ENCODE assay signal across 10 cellular contexts in the genomic region with DNA sequence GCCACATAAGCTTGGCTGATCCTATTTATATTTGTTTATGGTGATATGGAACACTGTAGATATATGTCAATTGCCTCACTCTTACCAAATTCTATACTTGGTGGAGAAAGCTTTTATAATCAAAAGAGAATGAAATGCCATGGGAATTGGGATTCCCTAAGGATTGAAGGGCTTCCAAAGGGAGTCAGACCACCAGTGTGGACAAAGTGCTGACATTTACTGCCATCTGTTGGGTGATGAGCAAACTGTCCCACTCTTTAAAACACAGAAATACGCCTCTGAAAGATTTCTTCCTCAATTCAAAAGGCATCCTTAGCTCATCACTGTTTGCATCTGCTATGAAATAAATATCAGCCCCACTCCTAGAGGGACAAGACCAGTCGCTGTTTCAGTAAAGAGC. TPM values are rescaled to one million over a fixed set of nuclear protein-coding genes. Genes with fewer than 3 reads are reported as not detected.
DNase-seq lines count a peak whose midpoint lies in the region; ATAC-seq and TF ChIP-seq lines count a peak whose summit lies in the region.
"Had no signal": no experiment of that assay in that cellular context is flagged by ENCODE, and none has a peak within 500 bp of the region (broad histone marks: within the 10 kb centered on the region; RNA-seq: fewer than 3 reads in every experiment).

No MANE protein-coding gene starts in this region.

- intact Hi-C loops in ascending aorta (cut with DNase I) = no loop called here
- intact Hi-C loops in mucosa of descending colon (cut with DNase I, micrococcal nuclease) = no loop called here

- ATAC-seq in mucosa of descending colon = no peak
- no peak for ATAC-seq in stimulated activated memory B cell treated with anti-CD40 and anti-IgM and Interleukin-4, amounts not matched to agents 10 μg/mL and 1 μg/mL and 100 μg/mL, for 72 hours

- TF ChIP-seq CTCF in BJ (IDR thresholded peaks at IDR 0.05; ENCODE audit: insufficient read depth, low read depth, low read length) = peak; percentile 52
- peak in 1 of 3 experiments; percentile 34 for TF ChIP-seq CTCF in ascending aorta (IDR thresholded peaks at IDR 0.05)
- no peak for TF ChIP-seq CTCF in mucosa of descending colon (IDR thresholded peaks at IDR 0.05)

- H3K9me3 Mint-ChIP-seq in stimulated activated memory B cell treated with anti-CD40 and anti-IgM and Interleukin-4, amounts not matched to agents 10 μg/mL and 1 μg/mL and 100 μg/mL, for 72 hours = no peaks in the 10 kb centered on the region

- no peak overlapping the region for H3K4me3 Mint-ChIP-seq in stimulated activated memory B cell treated with anti-CD40 and anti-IgM and Interleukin-4, amounts not matched to agents 10 μg/mL and 1 μg/mL and 100 μg/mL, for 72 hours

- POLR2A ChIA-PET in BJ (lab: Charles Lee) = no interaction called here

- H3K4me3 ChIP-seq in BJ (ENCODE audit: low read depth, low read length) (no peak overlapping the region), H7 (ENCODE audit: insufficient read depth, low read depth, low read length) (no peak overlapping the region), ascending aorta (no peak overlapping the region), mucosa of descending colon (no peak overlapping the region)
- H3K4me3 ChIP-seq: SJSA1 had no signal

- H3K27ac Mint-ChIP-seq in stimulated activated memory B cell treated with anti-CD40 and anti-IgM and Interleukin-4, amounts not matched to agents 10 μg/mL and 1 μg/mL and 100 μg/mL, for 72 hours = no peak overlapping the region

- CTCF ChIA-PET in BJ (lab: Yijun Ruan, JAX) = interaction anchor here (1.2 to 2.9 kb wide), 9 partner anchors 9 to 899 kb away, joined by 4 to 8 read pairs (median 5); a partner anchor contains a TSS

- DNase-seq in BJ (ENCODE audit: low read depth) (no peak), H7 (peak; percentile 57), RPMI7951 (ENCODE audit: low read depth) (peak; percentile 33), iPS-NIHi11 (ENCODE audit: low spot score) (peak; percentile 51), ascending aorta (ENCODE audit: low spot score in 2 of 2) (no peak), mucosa of descending colon (no peak), NCI-H345 treated with DMSO at 0.1 percent for 48 hours (lab: John Stamatoyannopoulos, UW; ENCODE audit: unreplicated experiment) (no peak)

- no peaks in the 10 kb centered on the region for H3K36me3 Mint-ChIP-seq in stimulated activated memory B cell treated with anti-CD40 and anti-IgM and Interleukin-4, amounts not matched to agents 10 μg/mL and 1 μg/mL and 100 μg/mL, for 72 hours

- peaks cover 40% of the 10 kb centered on the region for H3K27me3 Mint-ChIP-seq in stimulated activated memory B cell treated with anti-CD40 and anti-IgM and Interleukin-4, amounts not matched to agents 10 μg/mL and 1 μg/mL and 100 μg/mL, for 72 hours

- no peaks in the 10 kb centered on the region for H3K27me3 ChIP-seq in BJ (ENCODE audit: control insufficient read depth, insufficient read depth, low read length)
- peaks cover 29% of the 10 kb centered on the region for H3K27me3 ChIP-seq in H7 (ENCODE audit: control insufficient read depth, insufficient read depth, low read length)
- H3K27me3 ChIP-seq in ascending aorta = no peaks in the 10 kb centered on the region

- no peaks in the 10 kb centered on the region for H3K4me1 Mint-ChIP-seq in stimulated activated memory B cell treated with anti-CD40 and anti-IgM and Interleukin-4, amounts not matched to agents 10 μg/mL and 1 μg/mL and 100 μg/mL, for 72 hours

- H3K4me1 ChIP-seq in ascending aorta (no peaks in the 10 kb centered on the region), mucosa of descending colon (ENCODE audit: low read depth) (no peaks in the 10 kb centered on the region)
- H3K4me1 ChIP-seq: parathyroid adenoma, SJSA1 had no signal

- H3K27ac ChIP-seq in ascending aorta = no peak overlapping the region
- H3K27ac ChIP-seq: parathyroid adenoma, SJSA1 had no signal

- H3K9me3 ChIP-seq in ascending aorta (no peaks in the 10 kb centered on the region), mucosa of descending colon (no peaks in the 10 kb centered on the region)
- H3K9me3 ChIP-seq: SJSA1 had no signal

- H3K36me3 ChIP-seq in BJ (ENCODE audit: control insufficient read depth, insufficient read depth, low read length) = no peaks in the 10 kb centered on the region
- H3K36me3 ChIP-seq in H7 (replicated peaks; ENCODE audit: control insufficient read depth, insufficient read depth, low read length) = no peaks in the 10 kb centered on the region
- H3K36me3 ChIP-seq in ascending aorta = no peaks in the 10 kb centered on the region
- H3K36me3 ChIP-seq in mucosa of descending colon (ENCODE audit: low read depth) = no peaks in the 10 kb centered on the region
- H3K36me3 ChIP-seq: SJSA1 had no signal

RNA-seq across cellular contexts. Expression of a gene that starts 7.1 kb away (rescaled TPM):
- 0.60 and 0.83 TPM in 2 replicates for polyA plus RNA-seq in BJ (2011; rRNA removed)
- polyA minus RNA-seq in BJ (2011; rRNA and poly(A)+ RNA removed) = 1.5 and 2.2 TPM in 2 replicates
- 0.81 and 1.0 TPM in 2 replicates for total RNA-seq in H7 (2014; rRNA removed; shearing (Covaris generic))
- total RNA-seq in RPMI7951 (2014; rRNA removed; shearing (Covaris generic)) = 0.39 and 0.48 TPM in 2 replicates
- total RNA-seq in ascending aorta (0.32 TPM), mucosa of descending colon (1 to 10 TPM in 1 of 3 donors, under 1 TPM in 2; 0.12 to 1.1 (median 0.32) TPM)
- total RNA-seq: SJSA1 had no signal

Comparison
In these comparisons a context has a peak if more than half of its experiments do, and no peak if none do; other contexts are left out.
1. DNase-seq: peak in H7 (single experiment), RPMI7951 (single experiment) and iPS-NIHi11 (single experiment); none in BJ (single experiment), ascending aorta (0 of 2), mucosa of descending colon (0 of 3) and NCI-H345 treated with DMSO at 0.1 percent for 48 hours (single experiment).